In the genomic region with DNA sequence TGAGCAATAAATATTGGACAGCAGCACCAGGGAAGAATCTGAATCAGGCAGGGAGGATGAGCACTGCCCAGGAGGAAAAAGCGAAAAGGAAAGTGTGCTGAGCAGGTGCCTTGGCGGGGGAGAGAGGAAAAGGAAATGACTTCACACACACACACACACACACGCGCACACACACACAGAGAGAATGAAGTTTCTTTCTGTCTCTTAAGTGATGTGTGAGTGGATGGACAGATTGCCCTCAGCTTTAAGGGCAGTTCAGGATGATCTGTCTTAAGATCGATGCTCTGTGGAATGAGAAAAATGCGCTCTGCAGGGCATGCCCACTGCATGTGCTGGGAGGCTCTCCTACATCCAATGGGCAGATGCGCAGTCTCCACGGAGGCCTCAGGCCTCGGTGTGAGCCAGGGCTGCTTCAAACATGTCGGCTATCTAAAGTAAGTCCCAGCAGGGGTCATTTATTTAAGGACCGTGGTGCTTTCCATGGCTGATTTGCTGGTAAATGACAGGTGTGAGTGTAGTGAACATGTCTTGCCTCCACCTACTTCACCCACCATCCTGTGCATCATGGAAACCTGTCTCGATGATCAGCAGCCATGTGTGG, we compare ENCODE assay signal across 1 cellular context.
TF ChIP-seq lines count a peak whose summit lies in the region.

No MANE protein-coding gene starts in this region.

TF ChIP-seq in GM12878, 131 proteins besides CTCF, POLR2A, EP300 and RAD21 (continued from another document and continues in another):
- TF ChIP-seq, protein P1, sequence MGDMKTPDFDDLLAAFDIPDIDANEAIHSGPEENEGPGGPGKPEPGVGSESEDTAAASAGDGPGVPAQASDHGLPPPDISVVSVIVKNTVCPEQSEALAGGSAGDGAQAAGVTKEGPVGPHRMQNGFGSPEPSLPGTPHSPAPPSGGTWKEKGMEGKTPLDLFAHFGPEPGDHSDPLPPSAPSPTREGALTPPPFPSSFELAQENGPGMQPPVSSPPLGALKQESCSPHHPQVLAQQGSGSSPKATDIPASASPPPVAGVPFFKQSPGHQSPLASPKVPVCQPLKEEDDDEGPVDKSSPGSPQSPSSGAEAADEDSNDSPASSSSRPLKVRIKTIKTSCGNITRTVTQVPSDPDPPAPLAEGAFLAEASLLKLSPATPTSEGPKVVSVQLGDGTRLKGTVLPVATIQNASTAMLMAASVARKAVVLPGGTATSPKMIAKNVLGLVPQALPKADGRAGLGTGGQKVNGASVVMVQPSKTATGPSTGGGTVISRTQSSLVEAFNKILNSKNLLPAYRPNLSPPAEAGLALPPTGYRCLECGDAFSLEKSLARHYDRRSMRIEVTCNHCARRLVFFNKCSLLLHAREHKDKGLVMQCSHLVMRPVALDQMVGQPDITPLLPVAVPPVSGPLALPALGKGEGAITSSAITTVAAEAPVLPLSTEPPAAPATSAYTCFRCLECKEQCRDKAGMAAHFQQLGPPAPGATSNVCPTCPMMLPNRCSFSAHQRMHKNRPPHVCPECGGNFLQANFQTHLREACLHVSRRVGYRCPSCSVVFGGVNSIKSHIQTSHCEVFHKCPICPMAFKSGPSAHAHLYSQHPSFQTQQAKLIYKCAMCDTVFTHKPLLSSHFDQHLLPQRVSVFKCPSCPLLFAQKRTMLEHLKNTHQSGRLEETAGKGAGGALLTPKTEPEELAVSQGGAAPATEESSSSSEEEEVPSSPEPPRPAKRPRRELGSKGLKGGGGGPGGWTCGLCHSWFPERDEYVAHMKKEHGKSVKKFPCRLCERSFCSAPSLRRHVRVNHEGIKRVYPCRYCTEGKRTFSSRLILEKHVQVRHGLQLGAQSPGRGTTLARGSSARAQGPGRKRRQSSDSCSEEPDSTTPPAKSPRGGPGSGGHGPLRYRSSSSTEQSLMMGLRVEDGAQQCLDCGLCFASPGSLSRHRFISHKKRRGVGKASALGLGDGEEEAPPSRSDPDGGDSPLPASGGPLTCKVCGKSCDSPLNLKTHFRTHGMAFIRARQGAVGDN (IDR thresholded peaks at IDR 0.05) = peak; percentile 87
- TF ChIP-seq SUZ12 (IDR thresholded peaks at IDR 0.05; ENCODE audit: unreplicated experiment) (no peak), ZZZ3 (IDR thresholded peaks at IDR 0.05; ENCODE audit: control insufficient read depth, insufficient read length, low read depth) (no peak), ATF7 (IDR thresholded peaks at IDR 0.05; ENCODE audit: low read depth) (peak; percentile 92), MXI1 (IDR thresholded peaks at IDR 0.05; ENCODE audit: low read depth, low read length) (peak; percentile 80), TBL1XR1 (IDR thresholded peaks at IDR 0.05; ENCODE audit: low read depth, low read length) (no peak), MEF2A (IDR thresholded peaks at IDR 0.05; ENCODE audit: insufficient read depth, low read depth, low read length) (0 out of 2 replicates have a peak, but pooled peaks have one; percentile 18), POLR2AphosphoS2 (IDR thresholded peaks at IDR 0.05; ENCODE audit: low read depth, low read length) (peak; percentile 79; the same call in 1 of the 2 replicates), IKZF1 (conservative IDR thresholded peaks at IDR 0.05) (peak; percentile 78), ETV6 (conservative IDR thresholded peaks at IDR 0.05 in 1 of 2, IDR thresholded peaks at IDR 0.05 in 1 of 2; ENCODE audit: borderline replicate concordance in 1 of 2, low read depth in 1 of 2) (peak in 1 of 2 experiments; percentile 99; a peak in 2 of 4 replicates), ZSCAN29 (IDR thresholded peaks at IDR 0.05) (no peak), FOXM1 (IDR thresholded peaks at IDR 0.05; ENCODE audit: low read depth, low read length) (no peak; the same call in 1 of the 2 replicates), NR2F1 (conservative IDR thresholded peaks at IDR 0.05) (no peak), ASH2L (IDR thresholded peaks at IDR 0.05; ENCODE audit: borderline replicate concordance, low read depth) (no peak), GATAD2B (conservative IDR thresholded peaks at IDR 0.05; ENCODE audit: low read depth) (no peak)
- TF ChIP-seq, protein P2, sequence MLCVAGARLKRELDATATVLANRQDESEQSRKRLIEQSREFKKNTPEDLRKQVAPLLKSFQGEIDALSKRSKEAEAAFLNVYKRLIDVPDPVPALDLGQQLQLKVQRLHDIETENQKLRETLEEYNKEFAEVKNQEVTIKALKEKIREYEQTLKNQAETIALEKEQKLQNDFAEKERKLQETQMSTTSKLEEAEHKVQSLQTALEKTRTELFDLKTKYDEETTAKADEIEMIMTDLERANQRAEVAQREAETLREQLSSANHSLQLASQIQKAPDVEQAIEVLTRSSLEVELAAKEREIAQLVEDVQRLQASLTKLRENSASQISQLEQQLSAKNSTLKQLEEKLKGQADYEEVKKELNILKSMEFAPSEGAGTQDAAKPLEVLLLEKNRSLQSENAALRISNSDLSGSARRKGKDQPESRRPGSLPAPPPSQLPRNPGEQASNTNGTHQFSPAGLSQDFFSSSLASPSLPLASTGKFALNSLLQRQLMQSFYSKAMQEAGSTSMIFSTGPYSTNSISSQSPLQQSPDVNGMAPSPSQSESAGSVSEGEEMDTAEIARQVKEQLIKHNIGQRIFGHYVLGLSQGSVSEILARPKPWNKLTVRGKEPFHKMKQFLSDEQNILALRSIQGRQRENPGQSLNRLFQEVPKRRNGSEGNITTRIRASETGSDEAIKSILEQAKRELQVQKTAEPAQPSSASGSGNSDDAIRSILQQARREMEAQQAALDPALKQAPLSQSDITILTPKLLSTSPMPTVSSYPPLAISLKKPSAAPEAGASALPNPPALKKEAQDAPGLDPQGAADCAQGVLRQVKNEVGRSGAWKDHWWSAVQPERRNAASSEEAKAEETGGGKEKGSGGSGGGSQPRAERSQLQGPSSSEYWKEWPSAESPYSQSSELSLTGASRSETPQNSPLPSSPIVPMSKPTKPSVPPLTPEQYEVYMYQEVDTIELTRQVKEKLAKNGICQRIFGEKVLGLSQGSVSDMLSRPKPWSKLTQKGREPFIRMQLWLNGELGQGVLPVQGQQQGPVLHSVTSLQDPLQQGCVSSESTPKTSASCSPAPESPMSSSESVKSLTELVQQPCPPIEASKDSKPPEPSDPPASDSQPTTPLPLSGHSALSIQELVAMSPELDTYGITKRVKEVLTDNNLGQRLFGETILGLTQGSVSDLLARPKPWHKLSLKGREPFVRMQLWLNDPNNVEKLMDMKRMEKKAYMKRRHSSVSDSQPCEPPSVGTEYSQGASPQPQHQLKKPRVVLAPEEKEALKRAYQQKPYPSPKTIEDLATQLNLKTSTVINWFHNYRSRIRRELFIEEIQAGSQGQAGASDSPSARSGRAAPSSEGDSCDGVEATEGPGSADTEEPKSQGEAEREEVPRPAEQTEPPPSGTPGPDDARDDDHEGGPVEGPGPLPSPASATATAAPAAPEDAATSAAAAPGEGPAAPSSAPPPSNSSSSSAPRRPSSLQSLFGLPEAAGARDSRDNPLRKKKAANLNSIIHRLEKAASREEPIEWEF (IDR thresholded peaks at IDR 0.05; ENCODE audit: insufficient replicate concordance, low read depth, low read length) = no peak
- TF ChIP-seq, protein P3, sequence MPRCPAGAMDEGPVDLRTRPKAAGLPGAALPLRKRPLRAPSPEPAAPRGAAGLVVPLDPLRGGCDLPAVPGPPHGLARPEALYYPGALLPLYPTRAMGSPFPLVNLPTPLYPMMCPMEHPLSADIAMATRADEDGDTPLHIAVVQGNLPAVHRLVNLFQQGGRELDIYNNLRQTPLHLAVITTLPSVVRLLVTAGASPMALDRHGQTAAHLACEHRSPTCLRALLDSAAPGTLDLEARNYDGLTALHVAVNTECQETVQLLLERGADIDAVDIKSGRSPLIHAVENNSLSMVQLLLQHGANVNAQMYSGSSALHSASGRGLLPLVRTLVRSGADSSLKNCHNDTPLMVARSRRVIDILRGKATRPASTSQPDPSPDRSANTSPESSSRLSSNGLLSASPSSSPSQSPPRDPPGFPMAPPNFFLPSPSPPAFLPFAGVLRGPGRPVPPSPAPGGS (IDR thresholded peaks at IDR 0.05; ENCODE audit: borderline replicate concordance, insufficient read depth, low read depth, low read length, poor library complexity, severe bottlenecking) = no peak
- TF ChIP-seq, protein P4, sequence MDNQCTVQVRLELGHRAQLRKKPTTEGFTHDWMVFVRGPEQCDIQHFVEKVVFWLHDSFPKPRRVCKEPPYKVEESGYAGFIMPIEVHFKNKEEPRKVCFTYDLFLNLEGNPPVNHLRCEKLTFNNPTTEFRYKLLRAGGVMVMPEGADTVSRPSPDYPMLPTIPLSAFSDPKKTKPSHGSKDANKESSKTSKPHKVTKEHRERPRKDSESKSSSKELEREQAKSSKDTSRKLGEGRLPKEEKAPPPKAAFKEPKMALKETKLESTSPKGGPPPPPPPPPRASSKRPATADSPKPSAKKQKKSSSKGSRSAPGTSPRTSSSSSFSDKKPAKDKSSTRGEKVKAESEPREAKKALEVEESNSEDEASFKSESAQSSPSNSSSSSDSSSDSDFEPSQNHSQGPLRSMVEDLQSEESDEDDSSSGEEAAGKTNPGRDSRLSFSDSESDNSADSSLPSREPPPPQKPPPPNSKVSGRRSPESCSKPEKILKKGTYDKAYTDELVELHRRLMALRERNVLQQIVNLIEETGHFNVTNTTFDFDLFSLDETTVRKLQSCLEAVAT (IDR thresholded peaks at IDR 0.05) = no peak; the same call in 1 of the 2 replicates
- TF ChIP-seq, protein P5, sequence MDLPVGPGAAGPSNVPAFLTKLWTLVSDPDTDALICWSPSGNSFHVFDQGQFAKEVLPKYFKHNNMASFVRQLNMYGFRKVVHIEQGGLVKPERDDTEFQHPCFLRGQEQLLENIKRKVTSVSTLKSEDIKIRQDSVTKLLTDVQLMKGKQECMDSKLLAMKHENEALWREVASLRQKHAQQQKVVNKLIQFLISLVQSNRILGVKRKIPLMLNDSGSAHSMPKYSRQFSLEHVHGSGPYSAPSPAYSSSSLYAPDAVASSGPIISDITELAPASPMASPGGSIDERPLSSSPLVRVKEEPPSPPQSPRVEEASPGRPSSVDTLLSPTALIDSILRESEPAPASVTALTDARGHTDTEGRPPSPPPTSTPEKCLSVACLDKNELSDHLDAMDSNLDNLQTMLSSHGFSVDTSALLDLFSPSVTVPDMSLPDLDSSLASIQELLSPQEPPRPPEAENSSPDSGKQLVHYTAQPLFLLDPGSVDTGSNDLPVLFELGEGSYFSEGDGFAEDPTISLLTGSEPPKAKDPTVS (IDR thresholded peaks at IDR 0.05; ENCODE audit: low read depth, low read length) = no peak
- TF ChIP-seq, protein P6, sequence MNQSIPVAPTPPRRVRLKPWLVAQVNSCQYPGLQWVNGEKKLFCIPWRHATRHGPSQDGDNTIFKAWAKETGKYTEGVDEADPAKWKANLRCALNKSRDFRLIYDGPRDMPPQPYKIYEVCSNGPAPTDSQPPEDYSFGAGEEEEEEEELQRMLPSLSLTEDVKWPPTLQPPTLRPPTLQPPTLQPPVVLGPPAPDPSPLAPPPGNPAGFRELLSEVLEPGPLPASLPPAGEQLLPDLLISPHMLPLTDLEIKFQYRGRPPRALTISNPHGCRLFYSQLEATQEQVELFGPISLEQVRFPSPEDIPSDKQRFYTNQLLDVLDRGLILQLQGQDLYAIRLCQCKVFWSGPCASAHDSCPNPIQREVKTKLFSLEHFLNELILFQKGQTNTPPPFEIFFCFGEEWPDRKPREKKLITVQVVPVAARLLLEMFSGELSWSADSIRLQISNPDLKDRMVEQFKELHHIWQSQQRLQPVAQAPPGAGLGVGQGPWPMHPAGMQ (IDR thresholded peaks at IDR 0.05; ENCODE audit: borderline replicate concordance) = no peak
- TF ChIP-seq, protein P7, sequence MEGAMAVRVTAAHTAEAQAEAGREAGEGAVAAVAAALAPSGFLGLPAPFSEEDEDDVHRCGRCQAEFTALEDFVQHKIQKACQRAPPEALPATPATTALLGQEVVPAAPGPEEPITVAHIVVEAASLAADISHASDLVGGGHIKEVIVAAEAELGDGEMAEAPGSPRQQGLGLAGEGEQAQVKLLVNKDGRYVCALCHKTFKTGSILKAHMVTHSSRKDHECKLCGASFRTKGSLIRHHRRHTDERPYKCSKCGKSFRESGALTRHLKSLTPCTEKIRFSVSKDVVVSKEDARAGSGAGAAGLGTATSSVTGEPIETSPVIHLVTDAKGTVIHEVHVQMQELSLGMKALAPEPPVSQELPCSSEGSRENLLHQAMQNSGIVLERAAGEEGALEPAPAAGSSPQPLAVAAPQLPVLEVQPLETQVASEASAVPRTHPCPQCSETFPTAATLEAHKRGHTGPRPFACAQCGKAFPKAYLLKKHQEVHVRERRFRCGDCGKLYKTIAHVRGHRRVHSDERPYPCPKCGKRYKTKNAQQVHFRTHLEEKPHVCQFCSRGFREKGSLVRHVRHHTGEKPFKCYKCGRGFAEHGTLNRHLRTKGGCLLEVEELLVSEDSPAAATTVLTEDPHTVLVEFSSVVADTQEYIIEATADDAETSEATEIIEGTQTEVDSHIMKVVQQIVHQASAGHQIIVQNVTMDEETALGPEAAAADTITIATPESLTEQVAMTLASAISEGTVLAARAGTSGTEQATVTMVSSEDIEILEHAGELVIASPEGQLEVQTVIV (IDR thresholded peaks at IDR 0.05; ENCODE audit: borderline replicate concordance, partially characterized antibody) = no peak
- TF ChIP-seq, protein P8, sequence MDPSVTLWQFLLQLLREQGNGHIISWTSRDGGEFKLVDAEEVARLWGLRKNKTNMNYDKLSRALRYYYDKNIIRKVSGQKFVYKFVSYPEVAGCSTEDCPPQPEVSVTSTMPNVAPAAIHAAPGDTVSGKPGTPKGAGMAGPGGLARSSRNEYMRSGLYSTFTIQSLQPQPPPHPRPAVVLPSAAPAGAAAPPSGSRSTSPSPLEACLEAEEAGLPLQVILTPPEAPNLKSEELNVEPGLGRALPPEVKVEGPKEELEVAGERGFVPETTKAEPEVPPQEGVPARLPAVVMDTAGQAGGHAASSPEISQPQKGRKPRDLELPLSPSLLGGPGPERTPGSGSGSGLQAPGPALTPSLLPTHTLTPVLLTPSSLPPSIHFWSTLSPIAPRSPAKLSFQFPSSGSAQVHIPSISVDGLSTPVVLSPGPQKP (IDR thresholded peaks at IDR 0.05; ENCODE audit: low read depth, low read length) = no peak
- TF ChIP-seq, protein P9, sequence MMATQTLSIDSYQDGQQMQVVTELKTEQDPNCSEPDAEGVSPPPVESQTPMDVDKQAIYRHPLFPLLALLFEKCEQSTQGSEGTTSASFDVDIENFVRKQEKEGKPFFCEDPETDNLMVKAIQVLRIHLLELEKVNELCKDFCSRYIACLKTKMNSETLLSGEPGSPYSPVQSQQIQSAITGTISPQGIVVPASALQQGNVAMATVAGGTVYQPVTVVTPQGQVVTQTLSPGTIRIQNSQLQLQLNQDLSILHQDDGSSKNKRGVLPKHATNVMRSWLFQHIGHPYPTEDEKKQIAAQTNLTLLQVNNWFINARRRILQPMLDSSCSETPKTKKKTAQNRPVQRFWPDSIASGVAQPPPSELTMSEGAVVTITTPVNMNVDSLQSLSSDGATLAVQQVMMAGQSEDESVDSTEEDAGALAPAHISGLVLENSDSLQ (IDR thresholded peaks at IDR 0.05) = peak; percentile 32; the same call in 1 of the 2 replicates
